In the genomic region with DNA sequence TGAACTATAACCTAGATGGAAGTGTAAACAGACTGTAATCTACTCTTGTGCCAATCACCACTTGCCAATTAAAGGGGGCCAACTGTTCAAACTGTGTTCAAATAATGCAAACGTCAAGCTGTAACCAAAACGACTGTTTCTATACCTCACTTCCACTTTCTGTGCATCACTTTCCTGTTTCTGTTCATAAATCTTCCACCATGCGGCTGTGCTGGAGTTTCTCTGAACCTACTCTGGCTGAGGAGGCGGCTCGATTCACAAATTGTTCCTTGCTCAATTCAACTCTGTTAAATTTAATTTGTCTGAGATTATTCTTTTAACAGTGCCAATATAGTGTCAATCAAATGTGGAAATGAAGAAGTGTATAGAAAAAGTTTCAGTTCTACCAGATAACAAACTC, we compare ENCODE assay signal across 19 cellular contexts.
"Had no signal": no experiment of that assay in that cellular context is flagged by ENCODE, and none has a peak within 500 bp of the region (broad histone marks: within the 10 kb centered on the region; RNA-seq: fewer than 3 reads in every experiment).

No MANE protein-coding gene starts in this region.

- H3K4me1 Mint-ChIP-seq: activated naive CD4-positive, alpha-beta T cell treated with anti-CD3 and anti-CD28 coated beads, Interleukin-2, amount 50 U/mL, for 24 hours; stimulated activated effector memory CD8-positive, alpha-beta T cell treated with anti-CD3 and anti-CD28 coated beads, Interleukin-12 subunit alpha, Interleukin-12 subunit beta, amount 100 ng/mL, for 72 hours had no signal

- H3K4me1 ChIP-seq: ascending aorta, breast epithelium, foreskin keratinocyte, psoas muscle, right lobe of liver, upper lobe of right lung had no signal

- H3K36me3 Mint-ChIP-seq: activated naive CD4-positive, alpha-beta T cell treated with anti-CD3 and anti-CD28 coated beads, Interleukin-2, amount 50 U/mL, for 24 hours; stimulated activated effector memory CD8-positive, alpha-beta T cell treated with anti-CD3 and anti-CD28 coated beads, Interleukin-12 subunit alpha, Interleukin-12 subunit beta, amount 100 ng/mL, for 72 hours had no signal

- H3K4me3 Mint-ChIP-seq: activated naive CD4-positive, alpha-beta T cell treated with anti-CD3 and anti-CD28 coated beads, Interleukin-2, amount 50 U/mL, for 24 hours; memory B cell; stimulated activated effector memory CD8-positive, alpha-beta T cell treated with anti-CD3 and anti-CD28 coated beads, Interleukin-12 subunit alpha, Interleukin-12 subunit beta, amount 100 ng/mL, for 72 hours had no signal

- H3K27me3 ChIP-seq: ascending aorta, breast epithelium, foreskin keratinocyte, right lobe of liver, upper lobe of right lung had no signal

- H3K4me3 ChIP-seq: ascending aorta, breast epithelium, coronary artery, left ventricle myocardium inferior, psoas muscle, right lobe of liver, thoracic aorta, upper lobe of right lung had no signal

- H3K27ac Mint-ChIP-seq: activated naive CD4-positive, alpha-beta T cell treated with anti-CD3 and anti-CD28 coated beads, Interleukin-2, amount 50 U/mL, for 24 hours; memory B cell; stimulated activated effector memory CD8-positive, alpha-beta T cell treated with anti-CD3 and anti-CD28 coated beads, Interleukin-12 subunit alpha, Interleukin-12 subunit beta, amount 100 ng/mL, for 72 hours had no signal

- H3K9me3 ChIP-seq: ascending aorta, breast epithelium, left ventricle myocardium inferior, psoas muscle, right lobe of liver, thoracic aorta, upper lobe of right lung had no signal

- ATAC-seq: foreskin keratinocyte; psoas muscle; right lobe of liver; stimulated activated effector memory CD8-positive, alpha-beta T cell treated with anti-CD3 and anti-CD28 coated beads, Interleukin-12 subunit alpha, Interleukin-12 subunit beta, amount 100 ng/mL, for 72 hours; upper lobe of right lung had no signal

- DNase-seq: activated CD4-positive, alpha-beta T cell treated with anti-CD3 and anti-CD28 coated beads, Interleukin-2, amount 50 U/mL, for 1 hour; activated CD4-positive, CD25-positive, alpha-beta regulatory T cell treated with anti-CD3 and anti-CD28 coated beads, Interleukin-2, amount 50 U/mL, for 72 hours; activated gamma-delta T cell; foreskin keratinocyte; glutamatergic neuron; kidney; left ventricle myocardium inferior; psoas muscle; right lobe of liver; stimulated activated CD4-positive, alpha-beta T cell treated with anti-CD3 and anti-CD28 coated beads, Interleukin-4, amount 100 ng/mL, for 24 hours; T1000; upper lobe of right lung had no signal

- H3K36me3 ChIP-seq: ascending aorta, breast epithelium, left ventricle myocardium inferior, right lobe of liver, thoracic aorta, upper lobe of right lung had no signal
